In the genomic region with DNA sequence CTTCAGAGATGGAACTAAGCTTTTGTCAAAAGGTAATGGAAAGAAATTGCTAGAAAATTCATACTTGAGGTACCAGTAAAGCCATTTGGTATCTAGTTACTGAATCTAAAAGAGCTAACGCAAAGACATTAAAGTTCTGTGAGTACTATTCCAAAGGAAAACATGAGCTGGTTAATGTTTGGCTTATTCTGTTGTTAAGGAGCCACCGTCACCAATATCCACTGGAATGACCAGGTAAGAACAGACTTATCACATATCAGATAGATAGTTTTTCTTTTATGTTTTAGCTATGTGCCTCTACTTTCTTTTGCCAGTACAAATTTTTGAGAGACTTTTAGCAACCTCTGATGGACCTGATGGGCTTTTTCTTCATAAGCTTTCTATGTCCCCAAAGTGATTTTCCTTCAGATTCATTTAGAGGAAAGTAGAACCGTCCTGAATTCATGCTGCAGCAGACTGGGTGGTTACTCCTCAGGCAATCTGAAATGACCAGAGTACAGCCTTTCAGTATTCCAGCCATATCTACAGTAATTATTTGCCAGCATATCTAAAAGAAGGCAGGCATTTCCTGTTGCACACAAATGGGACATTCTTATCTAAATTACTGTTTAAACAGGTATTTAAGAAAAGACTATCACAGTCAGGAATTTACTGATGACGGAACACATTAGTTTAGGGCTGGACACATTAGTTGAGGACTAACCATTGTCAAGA, we compare ENCODE assay signal across 19 cellular contexts.
DNase-seq lines count a peak whose midpoint lies in the region; ATAC-seq, FAIRE-seq and TF ChIP-seq lines count a peak whose summit lies in the region.
"Had no signal": no experiment of that assay in that cellular context is flagged by ENCODE, and none has a peak within 500 bp of the region (broad histone marks: within the 10 kb centered on the region; RNA-seq: fewer than 3 reads in every experiment).

No MANE protein-coding gene starts in this region.

- H3K36me3 ChIP-seq in heart right ventricle (no peaks in the 10 kb centered on the region), duodenal mucosa (ENCODE audit: control insufficient read depth in 1 of 2, insufficient read depth in 2 of 2, low read length in 2 of 2) (no peaks in the 10 kb centered on the region), mucosa of descending colon (ENCODE audit: low read depth) (no peaks in the 10 kb centered on the region), urinary bladder (ENCODE audit: insufficient read depth) (no peaks in the 10 kb centered on the region)
- H3K36me3 ChIP-seq: BLaER1 treated with 17β-estradiol and CSF1 and Interleukin-3, amounts not matched to agents 10 nM and 100 nM; neutrophil; suprapubic skin had no signal

- peak overlapping the region in 7 of 10 donors; percentile 44 to 86 (median 59) for H3K27ac ChIP-seq in heart right ventricle
- H3K27ac ChIP-seq in duodenal mucosa (ENCODE audit: low read depth, low read length): peak overlapping the region; percentile 72
- peak overlapping the region; percentile 23 for H3K27ac ChIP-seq in urinary bladder (ENCODE audit: low read depth)
- H3K27ac ChIP-seq: BLaER1 treated with 17β-estradiol and CSF1 and Interleukin-3, amounts not matched to agents 10 nM and 100 nM; neutrophil; suprapubic skin had no signal

- 76 to 80% methylated on average over 4 of the region's 4 CpGs for WGBS in heart right ventricle, 2 donors
- WGBS in urinary bladder: 79% methylated on average over 4 of the region's 4 CpGs

- no peak overlapping the region for H3K4me3 ChIP-seq in heart right ventricle
- peak overlapping the region in 1 of 2 donors; percentile 20 for H3K4me3 ChIP-seq in duodenal mucosa (ENCODE audit: low read depth in 1 of 2, low read length in 2 of 2)
- no peak overlapping the region for H3K4me3 ChIP-seq in mucosa of descending colon
- no peak overlapping the region for H3K4me3 ChIP-seq in urinary bladder (ENCODE audit: low read depth, low read length)
- H3K4me3 ChIP-seq: BLaER1 treated with 17β-estradiol and CSF1 and Interleukin-3, amounts not matched to agents 10 nM and 100 nM; K562; suprapubic skin had no signal

- no peak for FAIRE-seq in frontal cortex (lab: Jason Lieb, UNC)
- FAIRE-seq: K562 had no signal

- peaks cover 0 to 38% (median 31%) of the 10 kb centered on the region in 9 donors for H3K4me1 ChIP-seq in heart right ventricle
- peaks cover 29 to 52% of the 10 kb centered on the region in 2 donors for H3K4me1 ChIP-seq in duodenal mucosa (ENCODE audit: control insufficient read depth in 1 of 2, insufficient read depth in 2 of 2, low read length in 2 of 2)
- peaks cover 12% of the 10 kb centered on the region for H3K4me1 ChIP-seq in mucosa of descending colon (ENCODE audit: low read depth)
- peaks cover 1% of the 10 kb centered on the region for H3K4me1 ChIP-seq in urinary bladder (ENCODE audit: insufficient read depth)

- H3K9ac ChIP-seq in duodenal mucosa (ENCODE audit: low read depth in 1 of 2, low read length in 2 of 2): peak overlapping the region in 1 of 2 donors; percentile 53
- H3K9ac ChIP-seq: BLaER1 treated with 17β-estradiol and CSF1 and Interleukin-3, amounts not matched to agents 10 nM and 100 nM had no signal

- DNase-seq in heart right ventricle (no peak), cardiac septum (ENCODE audit: low spot score) (no peak), mucosa of descending colon (peak in 1 of 3 donors; percentile 40), frontal cortex (ENCODE audit: low spot score in 2 of 2) (no peak), DMS153 treated with DMSO at 0.1 percent for 48 hours (lab: John Stamatoyannopoulos, UW; ENCODE audit: unreplicated experiment) (no peak)
- DNase-seq: 8988T; activated CD4-positive, alpha-beta T cell treated with anti-CD3 and anti-CD28 coated beads, Interleukin-2, amount 50 U/mL, for 1 hour; activated gamma-delta T cell treated with Interleukin-2 at 50 U/mL for 16 hours; amniotic stem cell; glutamatergic neuron; NCI-H2081 treated with DMSO at 0.1 percent for 48 hours; stimulated activated CD4-positive, alpha-beta T cell treated with anti-CD3 and anti-CD28 coated beads, Interleukin-4, amount 100 ng/mL, for 24 hours had no signal

- ATAC-seq in heart right ventricle: peak in 1 of 8 donors; percentile 16
- ATAC-seq in mucosa of descending colon: peak; percentile 78
- no peak for ATAC-seq in HG03469 (IDR thresholded peaks at IDR 0.05; ENCODE audit: unreplicated experiment)
- ATAC-seq: K562 had no signal

- intact Hi-C loops in heart right ventricle (cut with DNase I): loop anchor here in 4 of 10 donors (2.0 to 10.0 kb wide), 6 partner anchors 165 to 275 kb away; partner anchors contain the start of gene MECOM (in 2 of the 4)
- intact Hi-C loops in cardiac septum (cut with DNase I): loop anchor here (2.0 to 10.0 kb wide), 3 partner anchors 125 to 273 kb away; partner anchors contain the start of gene MECOM
- intact Hi-C loops in mucosa of descending colon (cut with DNase I, micrococcal nuclease): no loop called here

- no peaks in the 10 kb centered on the region for H3K27me3 ChIP-seq in heart right ventricle
- H3K27me3 ChIP-seq in duodenal mucosa (ENCODE audit: control insufficient read depth in 1 of 2, insufficient read depth in 2 of 2, low read length in 2 of 2): no peaks in the 10 kb centered on the region
- H3K27me3 ChIP-seq: BLaER1 treated with 17β-estradiol and CSF1 and Interleukin-3, amounts not matched to agents 10 nM and 100 nM; neutrophil had no signal

- H3K9me3 ChIP-seq in heart right ventricle (no peaks in the 10 kb centered on the region), duodenal mucosa (ENCODE audit: control insufficient read depth in 1 of 2, low read length in 2 of 2) (no peaks in the 10 kb centered on the region), mucosa of descending colon (no peaks in the 10 kb centered on the region)
- H3K9me3 ChIP-seq: BLaER1 treated with 17β-estradiol and CSF1 and Interleukin-3, amounts not matched to agents 10 nM and 100 nM; neutrophil; suprapubic skin had no signal

- TF ChIP-seq CTCF in heart right ventricle (IDR thresholded peaks at IDR 0.05): no peak
- TF ChIP-seq CTCF in mucosa of descending colon (IDR thresholded peaks at IDR 0.05): no peak
